9 cellular contexts compared by ENCODE assay signal in genomic region chr21:46152939-46153258, GRCh38. TPM values are rescaled to one million over a fixed set of nuclear protein-coding genes. Genes with fewer than 3 reads are reported as not detected.
A peak's percentile ranks its signal among the peaks of the same experiment; 100 is the strongest.
DNase-seq lines count a peak whose midpoint lies in the region; ATAC-seq and TF ChIP-seq lines count a peak whose summit lies in the region.
"Had no signal": no experiment of that assay in that cellular context is flagged by ENCODE, and none has a peak within 500 bp of the region (broad histone marks: within the 10 kb centered on the region; RNA-seq: fewer than 3 reads in every experiment).

No MANE protein-coding gene starts in this region.

- peak overlapping the region; percentile 68 for H2AFZ ChIP-seq in fibroblast of lung (ENCODE audit: low read length)

- H3K4me1 Mint-ChIP-seq in activated naive CD8-positive, alpha-beta T cell treated with anti-CD3 and anti-CD28 coated beads, Interleukin-2, amount 10 ng/mL, durations not matched to agents 7 days and 5 days: no peaks in the 10 kb centered on the region
- no peaks in the 10 kb centered on the region for H3K4me1 Mint-ChIP-seq in activated naive CD8-positive, alpha-beta T cell treated with anti-CD3 and anti-CD28 coated beads, Interleukin-2, amount 50 U/mL, for 24 hours
- H3K4me1 Mint-ChIP-seq in naive thymus-derived CD4-positive, alpha-beta T cell: peaks cover 0 to 4% (median 0%) of the 10 kb centered on the region in 7 donors

- H3K36me3 ChIP-seq in fibroblast of lung (ENCODE audit: control insufficient read depth, insufficient read depth, low read length) (no peaks in the 10 kb centered on the region), upper lobe of right lung (no peaks in the 10 kb centered on the region)
- H3K36me3 ChIP-seq in naive thymus-derived CD4-positive, alpha-beta T cell (ENCODE audit: control insufficient read depth in 2 of 3, insufficient read depth in 3 of 3, low read length in 3 of 3): no peaks in the 10 kb centered on the region

- no peak for DNase-seq in activated naive CD8-positive, alpha-beta T cell treated with anti-CD3 and anti-CD28 coated beads, Interleukin-2, amount 10 ng/mL, durations not matched to agents 7 days and 5 days
- DNase-seq in activated naive CD8-positive, alpha-beta T cell treated with anti-CD3 and anti-CD28 coated beads, Interleukin-2, amount 50 U/mL, for 24 hours: no peak
- DNase-seq in fibroblast of lung (ENCODE audit: low read depth in 2 of 2): no peak
- no peak for DNase-seq in naive thymus-derived CD4-positive, alpha-beta T cell
- DNase-seq in upper lobe of right lung: no peak
- DNase-seq in amygdala (lab: John Stamatoyannopoulos, UW): no peak
- DNase-seq in activated CD8-positive, alpha-beta memory T cell treated with anti-CD3 and anti-CD28 coated beads for 24 hours: no peak
- DNase-seq in AG20443 (ENCODE audit: low spot score): no peak

- H3K4me1 ChIP-seq in fibroblast of lung (ENCODE audit: control insufficient read depth, extremely low read depth, insufficient read depth, low read length) (peaks cover 2% of the 10 kb centered on the region), upper lobe of right lung (peaks cover 10% of the 10 kb centered on the region)
- no peaks in the 10 kb centered on the region for H3K4me1 ChIP-seq in naive thymus-derived CD4-positive, alpha-beta T cell (ENCODE audit: control insufficient read depth in 2 of 2, insufficient read depth in 2 of 2, low read length in 2 of 2)

- H3K79me2 ChIP-seq in fibroblast of lung (ENCODE audit: control insufficient read depth, insufficient read depth, low read length): no peaks in the 10 kb centered on the region

- H3K9me3 ChIP-seq in fibroblast of lung (ENCODE audit: control insufficient read depth, insufficient read depth, low read depth, low read length) (no peaks in the 10 kb centered on the region), upper lobe of right lung (no peaks in the 10 kb centered on the region)
- no peaks in the 10 kb centered on the region for H3K9me3 ChIP-seq in naive thymus-derived CD4-positive, alpha-beta T cell (ENCODE audit: control insufficient read depth in 2 of 3, low read length in 3 of 3)

- ATAC-seq in activated naive CD8-positive, alpha-beta T cell treated with anti-CD3 and anti-CD28 coated beads, Interleukin-2, amount 10 ng/mL, durations not matched to agents 7 days and 5 days (ENCODE audit: low read depth): peak; percentile 31
- no peak for ATAC-seq in activated naive CD8-positive, alpha-beta T cell treated with anti-CD3 and anti-CD28 coated beads, Interleukin-2, amount 50 U/mL, for 24 hours
- peak; percentile 10 for ATAC-seq in naive thymus-derived CD4-positive, alpha-beta T cell
- ATAC-seq in upper lobe of right lung: peak; percentile 6

- H3K9me3 Mint-ChIP-seq in activated naive CD8-positive, alpha-beta T cell treated with anti-CD3 and anti-CD28 coated beads, Interleukin-2, amount 10 ng/mL, durations not matched to agents 7 days and 5 days: no peaks in the 10 kb centered on the region
- no peaks in the 10 kb centered on the region for H3K9me3 Mint-ChIP-seq in activated naive CD8-positive, alpha-beta T cell treated with anti-CD3 and anti-CD28 coated beads, Interleukin-2, amount 50 U/mL, for 24 hours
- no peaks in the 10 kb centered on the region for H3K9me3 Mint-ChIP-seq in naive thymus-derived CD4-positive, alpha-beta T cell
- H3K9me3 Mint-ChIP-seq: activated naive CD8-positive, alpha-beta T cell treated with anti-CD3 and anti-CD28 coated beads for 36 hours had no signal

- no peak overlapping the region for H3K4me2 ChIP-seq in fibroblast of lung (ENCODE audit: extremely low read depth, insufficient read depth, low read length)

- no peaks in the 10 kb centered on the region for H3K27me3 Mint-ChIP-seq in activated naive CD8-positive, alpha-beta T cell treated with anti-CD3 and anti-CD28 coated beads, Interleukin-2, amount 10 ng/mL, durations not matched to agents 7 days and 5 days
- no peaks in the 10 kb centered on the region for H3K27me3 Mint-ChIP-seq in activated naive CD8-positive, alpha-beta T cell treated with anti-CD3 and anti-CD28 coated beads, Interleukin-2, amount 50 U/mL, for 24 hours
- no peaks in the 10 kb centered on the region for H3K27me3 Mint-ChIP-seq in naive thymus-derived CD4-positive, alpha-beta T cell
- H3K27me3 Mint-ChIP-seq: activated naive CD8-positive, alpha-beta T cell treated with anti-CD3 and anti-CD28 coated beads for 36 hours had no signal

- no peak overlapping the region for H3K4me3 Mint-ChIP-seq in activated naive CD8-positive, alpha-beta T cell treated with anti-CD3 and anti-CD28 coated beads, Interleukin-2, amount 10 ng/mL, durations not matched to agents 7 days and 5 days
- no peak overlapping the region for H3K4me3 Mint-ChIP-seq in activated naive CD8-positive, alpha-beta T cell treated with anti-CD3 and anti-CD28 coated beads, Interleukin-2, amount 50 U/mL, for 24 hours
- no peak overlapping the region for H3K4me3 Mint-ChIP-seq in naive thymus-derived CD4-positive, alpha-beta T cell
- H3K4me3 Mint-ChIP-seq: activated naive CD8-positive, alpha-beta T cell treated with anti-CD3 and anti-CD28 coated beads for 36 hours had no signal

- no peaks in the 10 kb centered on the region for H3K36me3 Mint-ChIP-seq in activated naive CD8-positive, alpha-beta T cell treated with anti-CD3 and anti-CD28 coated beads, Interleukin-2, amount 10 ng/mL, durations not matched to agents 7 days and 5 days
- H3K36me3 Mint-ChIP-seq in activated naive CD8-positive, alpha-beta T cell treated with anti-CD3 and anti-CD28 coated beads, Interleukin-2, amount 50 U/mL, for 24 hours (ENCODE audit: low read depth): no peaks in the 10 kb centered on the region
- no peaks in the 10 kb centered on the region for H3K36me3 Mint-ChIP-seq in naive thymus-derived CD4-positive, alpha-beta T cell
- H3K36me3 Mint-ChIP-seq: activated naive CD8-positive, alpha-beta T cell treated with anti-CD3 and anti-CD28 coated beads for 36 hours had no signal

- H3K27ac ChIP-seq in fibroblast of lung (ENCODE audit: insufficient read depth, low read length) (no peak overlapping the region), upper lobe of right lung (no peak overlapping the region)
- no peak overlapping the region for H3K27ac ChIP-seq in naive thymus-derived CD4-positive, alpha-beta T cell (ENCODE audit: low read depth, low read length)

- H3K4me3 ChIP-seq in fibroblast of lung (replicated peaks in 1 of 4; ENCODE audit: control extremely low read depth in 1 of 4, insufficient read depth in 1 of 4, low read depth in 3 of 4, low read length in 4 of 4): no peak overlapping the region
- no peak overlapping the region for H3K4me3 ChIP-seq in naive thymus-derived CD4-positive, alpha-beta T cell (ENCODE audit: low read length)
- H3K4me3 ChIP-seq in upper lobe of right lung: no peak overlapping the region

- intact Hi-C loops in naive thymus-derived CD4-positive, alpha-beta T cell (cut with micrococcal nuclease): no loop called here
- intact Hi-C loops in upper lobe of right lung (cut with DNase I): no loop called here

- TF ChIP-seq CTCF in fibroblast of lung (conservative IDR thresholded peaks at IDR 0.05 in 1 of 2, IDR thresholded peaks at IDR 0.05 in 1 of 2; ENCODE audit: low read depth in 1 of 2, low read length in 2 of 2): no peak
- no peak for TF ChIP-seq CTCF in upper lobe of right lung (IDR thresholded peaks at IDR 0.05)

- POLR2A ChIA-PET in activated naive CD8-positive, alpha-beta T cell treated with anti-CD3 and anti-CD28 coated beads, Interleukin-2, amount 10 ng/mL, durations not matched to agents 7 days and 5 days (lab: Charles Lee): no interaction called here
- POLR2A ChIA-PET in naive thymus-derived CD4-positive, alpha-beta T cell (lab: Charles Lee): interaction anchor here (0.7 kb wide), 1 partner anchor 9 kb away, joined by 4 read pairs; no protein-coding TSS in a partner anchor

- no peak overlapping the region for H3K27ac Mint-ChIP-seq in activated naive CD8-positive, alpha-beta T cell treated with anti-CD3 and anti-CD28 coated beads, Interleukin-2, amount 10 ng/mL, durations not matched to agents 7 days and 5 days
- H3K27ac Mint-ChIP-seq in activated naive CD8-positive, alpha-beta T cell treated with anti-CD3 and anti-CD28 coated beads, Interleukin-2, amount 50 U/mL, for 24 hours: no peak overlapping the region
- H3K27ac Mint-ChIP-seq in naive thymus-derived CD4-positive, alpha-beta T cell: no peak overlapping the region
- H3K27ac Mint-ChIP-seq: activated naive CD8-positive, alpha-beta T cell treated with anti-CD3 and anti-CD28 coated beads for 36 hours had no signal

- CTCF ChIA-PET in naive thymus-derived CD4-positive, alpha-beta T cell (lab: Charles Lee): interaction anchor here (0.6 to 1.5 kb wide), 3 partner anchors 10 to 133 kb away, joined by 3 to 10 read pairs (median 6); partner anchors contain the start of gene YBEY

- no peaks in the 10 kb centered on the region for H4K20me1 ChIP-seq in fibroblast of lung (ENCODE audit: control insufficient read depth, extremely low read depth, insufficient read depth, low read length)

- no peak overlapping the region for H3K9ac ChIP-seq in fibroblast of lung (ENCODE audit: insufficient read depth, low read length)

- no peaks in the 10 kb centered on the region for H3K27me3 ChIP-seq in fibroblast of lung (ENCODE audit: control insufficient read depth, insufficient read depth, low read length)
- no peaks in the 10 kb centered on the region for H3K27me3 ChIP-seq in naive thymus-derived CD4-positive, alpha-beta T cell (ENCODE audit: control insufficient read depth in 2 of 2, insufficient read depth in 2 of 2, low read length in 2 of 2)
- H3K27me3 ChIP-seq in upper lobe of right lung: no peaks in the 10 kb centered on the region

RNA-seq across cellular contexts. Expression of gene FTCD, which starts 2.5 kb away (rescaled TPM):
- 1 to 10 TPM in 1 of 2 experiments, under 1 TPM in 1; 0.65 to 1.3 TPM for total RNA-seq in activated naive CD8-positive, alpha-beta T cell treated with anti-CD3 and anti-CD28 coated beads, Interleukin-2, amount 10 ng/mL, durations not matched to agents 7 days and 5 days
- total RNA-seq in fibroblast of lung: 0.26 and 1.3 TPM in 2 replicates
- polyA plus RNA-seq in fibroblast of lung: 0.27 TPM in 1 of 2 replicates, not detected in the other
- polyA plus RNA-seq in fibroblast of lung (2012): 0.12 and 0.19 TPM in 2 replicates
- polyA minus RNA-seq in fibroblast of lung (ENCODE audit: low replicate concordance): not detected in 2 replicates
- total RNA-seq in naive thymus-derived CD4-positive, alpha-beta T cell: 1 to 10 TPM in 3 of 5 experiments, under 1 TPM in 2; 0.29 to 5.7 (median 2.0) TPM
- polyA plus RNA-seq in naive thymus-derived CD4-positive, alpha-beta T cell: not detected
- 0.46 TPM for total RNA-seq in upper lobe of right lung

RNA-seq across cellular contexts. Expression of gene SPATC1L, which starts 31.4 kb away (rescaled TPM):
- 1 to 10 TPM; 7.6 to 8.9 TPM for total RNA-seq in activated naive CD8-positive, alpha-beta T cell treated with anti-CD3 and anti-CD28 coated beads, Interleukin-2, amount 10 ng/mL, durations not matched to agents 7 days and 5 days
- 5.4 and 9.6 TPM in 2 replicates for total RNA-seq in fibroblast of lung
- polyA plus RNA-seq in fibroblast of lung: 2.9 and 4.4 TPM in 2 replicates
- polyA plus RNA-seq in fibroblast of lung (2012): 12.2 and 25.0 TPM in 2 replicates
- polyA minus RNA-seq in fibroblast of lung (ENCODE audit: low replicate concordance): 6.7 and 13.7 TPM in 2 replicates
- total RNA-seq in naive thymus-derived CD4-positive, alpha-beta T cell: 10 to 100 TPM in 3 of 5 experiments, 1 to 10 TPM in 2; 3.7 to 17.9 (median 11.4) TPM
- 10 to 100 TPM in 1 of 2 donors, 1 to 10 TPM in 1; 7.7 to 17.1 TPM for polyA plus RNA-seq in naive thymus-derived CD4-positive, alpha-beta T cell
- total RNA-seq in upper lobe of right lung: 4.7 TPM

RNA-seq across cellular contexts. Expression of gene COL6A2, which starts 55.0 kb away (rescaled TPM):
- 10 to 100 TPM; 23.8 to 23.9 TPM for total RNA-seq in activated naive CD8-positive, alpha-beta T cell treated with anti-CD3 and anti-CD28 coated beads, Interleukin-2, amount 10 ng/mL, durations not matched to agents 7 days and 5 days
- total RNA-seq in fibroblast of lung: 782 and 928 TPM in 2 replicates
- 346 and 702 TPM in 2 replicates for polyA plus RNA-seq in fibroblast of lung
- 857 and 2,080 TPM in 2 replicates for polyA plus RNA-seq in fibroblast of lung (2012)
- polyA minus RNA-seq in fibroblast of lung (ENCODE audit: low replicate concordance): 367 and 1,367 TPM in 2 replicates
- total RNA-seq in naive thymus-derived CD4-positive, alpha-beta T cell: 10 to 100 TPM in 4 of 5 experiments, 1 to 10 TPM in 1; 3.1 to 47.7 (median 40.3) TPM
- 1 to 10 TPM; 1.7 to 4.4 TPM for polyA plus RNA-seq in naive thymus-derived CD4-positive, alpha-beta T cell
- 269 TPM for total RNA-seq in upper lobe of right lung
